In the genomic region with DNA sequence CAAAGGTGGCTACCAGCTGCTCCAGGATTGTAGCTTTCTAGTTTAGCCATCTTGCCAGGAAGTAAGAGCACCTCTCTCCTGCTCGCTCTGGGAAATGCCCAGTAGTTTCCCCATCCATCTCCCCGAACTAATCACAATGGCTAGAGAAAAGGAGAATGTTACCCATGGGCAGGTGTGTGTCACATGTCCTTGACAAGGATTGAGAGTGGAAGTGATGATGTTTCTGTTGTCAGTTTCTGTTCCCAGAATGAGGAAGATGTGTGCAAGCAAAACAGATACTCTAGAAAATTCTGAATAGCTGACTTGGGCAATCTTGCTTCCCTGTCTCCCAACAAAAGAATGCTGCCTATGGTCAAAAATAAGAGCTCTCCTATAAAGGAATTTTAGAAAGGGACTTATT, we compare ENCODE assay signal across 22 cellular contexts.
DNase-seq lines count a peak whose midpoint lies in the region; ATAC-seq and TF ChIP-seq lines count a peak whose summit lies in the region.
"Had no signal": no experiment of that assay in that cellular context is flagged by ENCODE, and none has a peak within 500 bp of the region (broad histone marks: within the 10 kb centered on the region; RNA-seq: fewer than 3 reads in every experiment).

No MANE protein-coding gene starts in this region.

- CTCF ChIA-PET in MCF 10A (lab: Yijun Ruan, JAX): interaction anchor here (0.6 to 2.6 kb wide), 4 partner anchors 25 to 495 kb away, joined by 3 to 11 read pairs (median 8); no protein-coding TSS in a partner anchor

- DNase-seq in CD1c-positive myeloid dendritic cell (ENCODE audit: extremely low spot score): peak; percentile 41
- DNase-seq in globus pallidus (ENCODE audit: low spot score): peak; percentile 6
- DNase-seq in HFFc6: no peak
- no peak for DNase-seq in MCF 10A (ENCODE audit: unreplicated experiment)
- no peak for DNase-seq in NCI-H1417 treated with DMSO at 0.1 percent for 48 hours (lab: John Stamatoyannopoulos, UW)
- DNase-seq in NK-92 treated with Interleukin-12 subunit alpha and Interleukin-12 subunit beta, amount 100 ng/mL, for 24 hours (lab: John Stamatoyannopoulos, UW): no peak
- DNase-seq: ACHN; activated CD4-positive, alpha-beta memory T cell treated with anti-CD3 and anti-CD28 coated beads, Interleukin-2, amount 10 ng/mL, durations not matched to agents 7 days and 5 days; activated CD4-positive, CD25-positive, alpha-beta regulatory T cell; activated gamma-delta T cell treated with Interleukin-2 at 50 U/mL for 16 hours; effector memory CD8-positive, alpha-beta T cell; islet precursor cell; lower lobe of right lung; NCI-H1105 treated with DMSO at 0.1 percent for 48 hours; NCI-H2107; NCI-H510A treated with DMSO at 0.1 percent for 48 hours; psoas muscle; T-helper 9 cell had no signal

- ATAC-seq in GM21423 (IDR thresholded peaks at IDR 0.05; ENCODE audit: unreplicated experiment): peak; percentile 53
- peak; percentile 72 for ATAC-seq in HG03108 (IDR thresholded peaks at IDR 0.05; ENCODE audit: unreplicated experiment)
- ATAC-seq: effector memory CD8-positive, alpha-beta T cell; esophagus mucosa; lower lobe of right lung; psoas muscle had no signal

- H3K4me1 Mint-ChIP-seq in HFFc6 (ENCODE audit: low read depth) (no peaks in the 10 kb centered on the region), MCF 10A (ENCODE audit: insufficient read depth, unreplicated experiment) (no peaks in the 10 kb centered on the region)
- H3K4me1 Mint-ChIP-seq: activated CD4-positive, alpha-beta memory T cell treated with anti-CD3 and anti-CD28 coated beads, Interleukin-2, amount 10 ng/mL, durations not matched to agents 7 days and 5 days; brain had no signal

- H3K4me3 Mint-ChIP-seq in HFFc6 (no peak overlapping the region), MCF 10A (ENCODE audit: unreplicated experiment) (no peak overlapping the region)
- H3K4me3 Mint-ChIP-seq: activated CD4-positive, alpha-beta memory T cell treated with anti-CD3 and anti-CD28 coated beads, Interleukin-2, amount 10 ng/mL, durations not matched to agents 7 days and 5 days; brain; effector memory CD8-positive, alpha-beta T cell had no signal

- no peak overlapping the region for H3K27ac Mint-ChIP-seq in HFFc6
- no peak overlapping the region for H3K27ac Mint-ChIP-seq in MCF 10A (ENCODE audit: low read depth, unreplicated experiment)
- H3K27ac Mint-ChIP-seq: activated CD4-positive, alpha-beta memory T cell treated with anti-CD3 and anti-CD28 coated beads, Interleukin-2, amount 10 ng/mL, durations not matched to agents 7 days and 5 days; brain; effector memory CD8-positive, alpha-beta T cell had no signal

- H3K27me3 Mint-ChIP-seq in HFFc6 (ENCODE audit: insufficient read depth) (no peaks in the 10 kb centered on the region), MCF 10A (ENCODE audit: insufficient read depth, unreplicated experiment) (peaks cover 19% of the 10 kb centered on the region)

- TF ChIP-seq CTCF in HFFc6 (IDR thresholded peaks at IDR 0.05) (no peak), MCF 10A (IDR thresholded peaks at IDR 0.05; ENCODE audit: unreplicated experiment) (no peak)

- BruUV-seq in MCF 10A (replicated peaks; lab: Mats Ljungman, UMichigan): no TSS peak

- intact Hi-C loops in MCF 10A (cut with micrococcal nuclease): no loop called here

- H3K9me3 Mint-ChIP-seq in HFFc6 (no peaks in the 10 kb centered on the region), MCF 10A (ENCODE audit: unreplicated experiment) (peaks cover 7% of the 10 kb centered on the region)
- H3K9me3 Mint-ChIP-seq: activated CD4-positive, alpha-beta memory T cell treated with anti-CD3 and anti-CD28 coated beads, Interleukin-2, amount 10 ng/mL, durations not matched to agents 7 days and 5 days had no signal

- POLR2A ChIA-PET in MCF 10A (lab: Yijun Ruan, JAX): no interaction called here

- H3K36me3 Mint-ChIP-seq in HFFc6 (ENCODE audit: low read depth) (no peaks in the 10 kb centered on the region), MCF 10A (ENCODE audit: insufficient read depth, unreplicated experiment) (no peaks in the 10 kb centered on the region)
- H3K36me3 Mint-ChIP-seq: brain had no signal

Comparison
In these comparisons a context has a peak if more than half of its experiments do, and no peak if none do; other contexts are left out.
1. DNase-seq: peak in CD1c-positive myeloid dendritic cell (single experiment) and globus pallidus (single experiment); none in HFFc6 (single experiment), MCF 10A (single experiment), NCI-H1417 treated with DMSO at 0.1 percent for 48 hours (single experiment) and NK-92 treated with Interleukin-12 subunit alpha and Interleukin-12 subunit beta, amount 100 ng/mL, for 24 hours (single experiment).